Comparison of ENCODE assay signal across 7 cellular contexts in the genomic region with DNA sequence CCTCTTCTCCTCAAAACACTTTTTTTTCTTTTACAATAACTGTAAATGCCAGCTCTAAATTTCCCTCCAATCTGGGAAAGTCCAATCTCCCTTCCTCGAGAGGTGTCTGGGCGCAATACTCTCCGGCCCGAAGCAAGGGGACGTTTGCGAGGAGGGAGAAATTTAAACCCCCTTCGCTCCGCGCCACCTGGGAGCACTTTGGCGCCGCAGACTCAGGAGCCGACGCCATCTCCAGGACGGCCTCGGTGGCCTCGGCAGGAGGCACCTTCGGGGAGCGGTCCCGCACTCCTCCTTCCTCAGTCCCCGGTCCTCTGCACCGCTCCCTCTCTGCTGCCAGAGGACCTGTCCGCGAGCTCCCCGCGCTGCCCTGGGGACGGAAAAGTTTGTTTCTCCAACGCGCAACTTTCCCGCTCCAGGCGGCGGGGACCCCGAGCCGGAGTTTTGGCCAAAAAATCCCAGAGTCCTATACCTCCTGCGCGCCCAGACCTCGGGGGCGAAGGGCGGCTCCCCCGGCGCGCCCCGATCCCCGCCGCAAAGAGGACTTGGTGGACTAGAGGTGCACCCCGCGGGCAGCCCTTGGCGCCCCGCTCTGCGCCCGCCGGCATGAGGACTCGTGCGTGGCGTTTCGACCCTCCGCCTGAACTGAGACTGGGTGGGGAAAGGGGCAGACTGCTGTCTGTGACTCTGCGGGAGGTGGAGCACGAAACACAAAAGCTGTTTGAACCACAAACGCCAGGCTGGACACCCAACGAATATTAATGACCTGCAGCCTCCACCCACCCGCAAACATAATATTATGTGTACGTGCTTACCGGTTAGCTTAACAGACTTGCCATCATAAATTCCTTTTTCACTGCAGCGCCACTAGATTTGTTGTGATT.
DNase-seq lines count a peak whose midpoint lies in the region; ATAC-seq and TF ChIP-seq lines count a peak whose summit lies in the region.

No MANE protein-coding gene starts in this region.

- H3K9ac ChIP-seq in H9 (ENCODE audit: extremely low read depth, insufficient read length, low read length) = peak overlapping the region; percentile 28
- H3K9ac ChIP-seq in smooth muscle cell (ENCODE audit: low read depth) = peak overlapping the region; percentile 62

- no peaks in the 10 kb centered on the region for H3F3A ChIP-seq in smooth muscle cell (ENCODE audit: low read depth)

- H3K9me2 ChIP-seq in hepatocyte (replicated peaks; ENCODE audit: insufficient read depth) = no peaks in the 10 kb centered on the region

- no peaks in the 10 kb centered on the region for H3K79me2 ChIP-seq in H9 (ENCODE audit: insufficient read depth, low read length)
- no peaks in the 10 kb centered on the region for H3K79me2 ChIP-seq in hepatocyte
- H3K79me2 ChIP-seq in smooth muscle cell (ENCODE audit: low read depth) = peaks cover 3% of the 10 kb centered on the region

- no peak overlapping the region for H2AK5ac ChIP-seq in H9 (ENCODE audit: insufficient read length, low read length)

- no peak overlapping the region for H2BK15ac ChIP-seq in H9 (ENCODE audit: low read depth, low read length)

- H3K4me3 ChIP-seq in WI38 (ENCODE audit: low read depth, low read length) = peak overlapping the region; percentile 45
- peak overlapping the region; percentile 48 for H3K4me3 ChIP-seq in hepatocyte
- H3K4me3 ChIP-seq in smooth muscle cell = peak overlapping the region; percentile 70

- TF ChIP-seq CTCF in H9 (conservative IDR thresholded peaks at IDR 0.05) (peak; percentile 19; the same call in 1 of the 3 replicates), WI38 (IDR thresholded peaks at IDR 0.05; ENCODE audit: low read depth, low read length) (no peak), hepatocyte (IDR thresholded peaks at IDR 0.05; ENCODE audit: poor library complexity) (no peak), smooth muscle cell (IDR thresholded peaks at IDR 0.05; ENCODE audit: borderline replicate concordance, insufficient read depth, poor library complexity, severe bottlenecking) (no peak)

- no peak for ATAC-seq in GM19467 (IDR thresholded peaks at IDR 0.05; ENCODE audit: unreplicated experiment)

- H3K14ac ChIP-seq in H9 (ENCODE audit: insufficient read depth, low read length) = peak overlapping the region; percentile 62; the same call in 1 of the 2 replicates

- no peak overlapping the region for H2BK20ac ChIP-seq in H9 (ENCODE audit: low read depth, low read length, poor library complexity, severe bottlenecking)

- H4K8ac ChIP-seq in H9 (replicated peaks; ENCODE audit: insufficient read length, low read depth, low read length) = no peak overlapping the region

- no peak overlapping the region for H2BK120ac ChIP-seq in H9 (ENCODE audit: low read depth, low read length, poor library complexity, severe bottlenecking)

- H3K27ac ChIP-seq in H9 (ENCODE audit: insufficient read length, low read depth, low read length) (no peak overlapping the region), hepatocyte (no peak overlapping the region), smooth muscle cell (ENCODE audit: low read depth) (peak overlapping the region; percentile 59)

- H4K20me1 ChIP-seq in H9 (ENCODE audit: control insufficient read depth, insufficient read depth, insufficient read length) (no peaks in the 10 kb centered on the region), hepatocyte (ENCODE audit: insufficient read depth, poor library complexity, severe bottlenecking) (no peaks in the 10 kb centered on the region), smooth muscle cell (ENCODE audit: low read depth) (no peaks in the 10 kb centered on the region)

- H3K4me2 ChIP-seq in H9 (ENCODE audit: insufficient read depth, insufficient read length, low read length) (peak overlapping the region; percentile 62), hepatocyte (peak overlapping the region; percentile 92), smooth muscle cell (peak overlapping the region; percentile 93)

- H3K27me3 ChIP-seq in H9 (ENCODE audit: insufficient read depth, low read length) (peaks cover 4% of the 10 kb centered on the region; the same call in 1 of the 2 replicates), hepatocyte (peaks cover 43% of the 10 kb centered on the region), smooth muscle cell (ENCODE audit: low read depth) (no peaks in the 10 kb centered on the region)

- H4K5ac ChIP-seq in H9 (ENCODE audit: insufficient read length, low read depth, low read length) = no peak overlapping the region

- peak overlapping the region; percentile 74 to 89 for H3K4me3 Mint-ChIP-seq in H9

- no peak overlapping the region for H3K18ac ChIP-seq in H9 (ENCODE audit: insufficient read length, low read depth, low read length)

- H3K23ac ChIP-seq in H9 (ENCODE audit: insufficient read length, low read depth, low read length) = no peak overlapping the region

- H2BK5ac ChIP-seq in H9 (ENCODE audit: insufficient read length, low read length) = no peak overlapping the region

- DNase-seq in H9 (peak; percentile 79), hepatocyte (ENCODE audit: low spot score) (peak; percentile 43), smooth muscle cell (lab: John Stamatoyannopoulos, UW; ENCODE audit: unreplicated experiment) (no peak), T-helper 2 cell (no peak), AML-193 (lab: John Stamatoyannopoulos, UW) (no peak)

- H3K27me3 Mint-ChIP-seq in H9 (ENCODE audit: low read depth) = peaks cover 46% of the 10 kb centered on the region

- no peak overlapping the region for H3T11ph ChIP-seq in H9 (ENCODE audit: low read length)

- no peaks in the 10 kb centered on the region for H3K36me3 Mint-ChIP-seq in H9 (ENCODE audit: insufficient read depth in 1 of 3, low read depth in 3 of 3)

- no CpG with 5 or more reads among the region's 64 CpGs for WGBS in H9 (ENCODE audit: extremely low coverage, insufficient read length, low lambda C conversion rate)
- WGBS in hepatocyte (ENCODE audit: low lambda C conversion rate, missing lambda C conversion rate) = 2% methylated on average over 64 of the region's 64 CpGs
- under 1% methylated on average over 64 of the region's 64 CpGs for WGBS in smooth muscle cell (ENCODE audit: low lambda C conversion rate)

- H3K36me3 ChIP-seq in hepatocyte (replicated peaks; ENCODE audit: insufficient read depth, low read depth) (no peaks in the 10 kb centered on the region), smooth muscle cell (ENCODE audit: low read depth) (no peaks in the 10 kb centered on the region)

- no peak overlapping the region for H3K56ac ChIP-seq in H9 (ENCODE audit: insufficient read length, low read depth, low read length)

- H3K9me3 ChIP-seq in H9 (ENCODE audit: control insufficient read depth, low read depth, low read length) (no peaks in the 10 kb centered on the region), hepatocyte (ENCODE audit: low read depth) (no peaks in the 10 kb centered on the region), smooth muscle cell (replicated peaks; ENCODE audit: low read depth) (no peaks in the 10 kb centered on the region)

- no peak overlapping the region for H4K91ac ChIP-seq in H9 (ENCODE audit: insufficient read length, low read depth, low read length)

- H3K79me1 ChIP-seq in H9 (ENCODE audit: insufficient read depth, low read depth, low read length, poor library complexity, severe bottlenecking) = no peaks in the 10 kb centered on the region

- no peaks in the 10 kb centered on the region for H3K9me3 Mint-ChIP-seq in H9

- H3K4me1 Mint-ChIP-seq in H9 = peaks cover 12 to 15% of the 10 kb centered on the region in 2 experiments

- H3K4ac ChIP-seq in H9 (ENCODE audit: low read depth, low read length) = no peak overlapping the region

- H2AFZ ChIP-seq in H9 (ENCODE audit: low read length) (no peak overlapping the region), hepatocyte (peak overlapping the region; percentile 71), smooth muscle cell (ENCODE audit: low read depth) (peak overlapping the region; percentile 86)

- H3K23me2 ChIP-seq in H9 (ENCODE audit: insufficient read length, low read depth, low read length, poor library complexity, severe bottlenecking) = peaks cover 11% of the 10 kb centered on the region

- H3K27ac Mint-ChIP-seq in H9 = no peak overlapping the region

- H2BK12ac ChIP-seq in H9 (ENCODE audit: insufficient read length, low read depth, low read length) = no peak overlapping the region

- H3K4me1 ChIP-seq in H9 (ENCODE audit: insufficient read depth, low read length) (no peaks in the 10 kb centered on the region; the same call in 1 of the 2 replicates), hepatocyte (ENCODE audit: insufficient read depth) (peaks cover 5% of the 10 kb centered on the region), smooth muscle cell (ENCODE audit: low read depth) (peaks cover 8% of the 10 kb centered on the region)

Comparison
In these comparisons a context has a peak if more than half of its experiments do, and no peak if none do; other contexts are left out.
1. DNase-seq: peak in H9 (single experiment) and hepatocyte (single experiment); none in smooth muscle cell (single experiment), T-helper 2 cell (0 of 5) and AML-193 (0 of 2).
2. Peak in every context shown above with its lines, with median percentiles within 50 percentile points of each other: H3K4me2 ChIP-seq and H3K4me3 ChIP-seq.